Comparison of ENCODE assay signal across 34 cellular contexts in the genomic region with DNA sequence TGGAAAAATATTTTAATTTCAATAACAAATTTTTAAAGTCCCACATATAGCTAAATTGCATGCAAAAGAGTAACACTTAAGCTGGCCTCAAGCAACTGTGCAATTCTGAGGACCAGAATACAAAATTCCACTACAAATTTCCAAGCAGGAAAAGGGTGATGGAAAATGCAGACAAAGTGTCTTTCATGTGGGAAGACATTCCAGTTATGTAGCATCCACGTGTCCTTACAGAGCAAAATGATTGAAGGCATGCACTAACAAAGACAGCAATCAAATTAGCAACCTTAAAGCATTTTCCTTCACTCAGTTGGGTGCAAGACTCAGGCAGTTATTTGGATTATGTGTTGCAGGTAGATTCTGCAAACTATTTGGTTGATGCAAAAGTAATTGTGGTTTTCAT.
"Had no signal": no experiment of that assay in that cellular context is flagged by ENCODE, and none has a peak within 500 bp of the region (broad histone marks: within the 10 kb centered on the region; RNA-seq: fewer than 3 reads in every experiment).

No MANE protein-coding gene starts in this region.

- H3K4me1 ChIP-seq: adrenal gland, body of pancreas, breast epithelium had no signal

- ATAC-seq: activated CD8-positive, alpha-beta T cell treated with anti-CD3 and anti-CD28 coated beads for 36 hours; activated naive CD4-positive, alpha-beta T cell treated with anti-CD3 and anti-CD28 coated beads, Interleukin-2, amount 50 U/mL, for 72 hours; activated T-cell treated with anti-CD3 and anti-CD28 coated beads, Interleukin-2, amount 50 U/mL, for 4 hours; activated T-cell treated with anti-CD3 and anti-CD28 coated beads, Interleukin-2, amount 50 U/mL, for 72 hours; activated T-helper 17 cell treated with anti-CD3 and anti-CD28 coated beads, Interleukin-2, amount 50 U/mL, for 72 hours; body of pancreas had no signal

- H3K27me3 ChIP-seq: adrenal gland, body of pancreas, brain microvascular endothelial cell, breast epithelium had no signal

- FAIRE-seq: astrocyte, TTC549 had no signal

- H3K4me3 ChIP-seq: adrenal gland, body of pancreas, breast epithelium had no signal

- H3K27ac ChIP-seq: adrenal gland, body of pancreas, brain microvascular endothelial cell, breast epithelium, VCaP had no signal

- H3K36me3 ChIP-seq: adrenal gland, brain microvascular endothelial cell, breast epithelium had no signal

- H3K9me3 ChIP-seq: adrenal gland, body of pancreas had no signal

- DNase-seq: activated B cell treated with CpG ODN at 0.5 μM for 24 hours; activated CD4-positive, alpha-beta memory T cell treated with anti-CD3 and anti-CD28 coated beads for 36 hours; activated CD4-positive, alpha-beta T cell treated with anti-CD3 and anti-CD28 coated beads for 4 hours; activated CD4-positive, alpha-beta T cell treated with anti-CD3 and anti-CD28 coated beads, Interleukin-2, amount 10 ng/mL, durations not matched to agents 24 days and 14 days; activated CD4-positive, alpha-beta T cell treated with anti-CD3 and anti-CD28 coated beads, Interleukin-2, amount 50 U/mL, for 1 hour; activated CD4-positive, alpha-beta T cell treated with anti-CD3 and anti-CD28 coated beads, Interleukin-2, amount 50 U/mL, for 4 hours; activated CD4-positive, CD25-positive, alpha-beta regulatory T cell treated with anti-CD3 and anti-CD28 coated beads, Interleukin-2, amount 50 U/mL, for 72 hours; activated CD8-positive, alpha-beta memory T cell treated with anti-CD3 and anti-CD28 coated beads, Interleukin-2, amount 50 U/mL, for 4 hours; activated CD8-positive, alpha-beta T cell treated with anti-CD3 and anti-CD28 coated beads for 36 hours; activated effector memory CD4-positive, alpha-beta T cell treated with anti-CD3 and anti-CD28 coated beads, Interleukin-2, amount 50 U/mL, for 16 hours; activated gamma-delta T cell treated with Interleukin-2 at 50 U/mL for 16 hours; activated naive CD4-positive, alpha-beta T cell; activated naive CD4-positive, alpha-beta T cell treated with anti-CD3 and anti-CD28 coated beads for 36 hours; activated naive CD4-positive, alpha-beta T cell treated with anti-CD3 and anti-CD28 coated beads, Interleukin-2, amount 50 U/mL, for 16 hours; activated naive CD8-positive, alpha-beta T cell treated with anti-CD3 and anti-CD28 coated beads for 36 hours; activated T-cell treated with anti-CD3 and anti-CD28 coated beads for 4 hours; activated T-cell treated with anti-CD3 and anti-CD28 coated beads, Interleukin-2, amount 50 U/mL, for 1 hour; activated T-cell treated with anti-CD3 and anti-CD28 coated beads, Interleukin-2, amount 50 U/mL, for 4 hours; activated T-cell treated with anti-CD3 and anti-CD28 coated beads, Interleukin-2, amount 50 U/mL, for 72 hours; adrenal gland; amniotic stem cell; aorta; body of pancreas; brain microvascular endothelial cell; central memory CD4-positive, alpha-beta T cell; T-helper 1 cell; T-helper 2 cell; T-helper 9 cell had no signal
